In the genomic region with DNA sequence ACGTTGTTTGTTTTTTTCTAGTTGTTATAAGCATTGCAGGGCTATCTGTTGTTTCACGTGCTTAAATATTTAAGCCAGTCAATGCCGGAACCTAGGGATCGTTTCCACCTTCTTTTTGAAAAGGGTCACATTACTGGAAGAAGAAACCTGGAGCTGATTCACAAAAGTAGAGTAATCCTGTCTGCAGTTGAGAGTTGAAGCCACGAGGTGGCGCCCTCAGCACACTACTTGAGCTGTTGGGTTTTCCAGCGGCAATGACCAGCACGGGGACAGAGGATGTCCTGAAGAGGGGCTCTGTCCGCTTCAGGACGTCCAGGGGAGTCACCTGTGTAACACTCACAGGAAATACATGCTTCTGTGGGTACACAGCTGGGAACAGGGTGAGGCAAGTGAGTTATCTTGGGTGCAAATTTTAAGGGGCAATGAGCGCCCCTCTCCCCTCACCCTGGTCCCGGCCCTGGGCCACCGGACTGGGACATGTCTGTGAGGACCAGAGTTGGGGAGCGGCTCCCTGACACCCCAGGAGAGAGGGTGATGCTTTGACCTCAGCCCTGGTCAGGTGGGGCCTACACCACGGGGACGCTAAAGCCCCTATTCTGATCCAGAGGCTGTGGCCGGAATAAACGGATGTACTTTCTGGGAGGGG, we compare ENCODE assay signal across 8 cellular contexts. TPM values are rescaled to one million over a fixed set of nuclear protein-coding genes. Genes with fewer than 3 reads are reported as not detected.
DNase-seq lines count a peak whose midpoint lies in the region; ATAC-seq and TF ChIP-seq lines count a peak whose summit lies in the region.

No MANE protein-coding gene starts in this region.

- DNase-seq in SK-MEL-5 (ENCODE audit: low read depth, low spot score) (peak; percentile 70), adipocyte (ENCODE audit: low read depth) (peak; percentile 87), heart right ventricle (peak; percentile 73 to 75), prostate gland (ENCODE audit: low spot score) (peak; percentile 50)

- H3K9me3 ChIP-seq in DOHH2 (ENCODE audit: control insufficient read depth, insufficient read depth, low read length) (no peaks in the 10 kb centered on the region), adipocyte (ENCODE audit: control insufficient read depth, low read length) (no peaks in the 10 kb centered on the region), heart right ventricle (no peaks in the 10 kb centered on the region), prostate gland (no peaks in the 10 kb centered on the region)

- no peak for TF ChIP-seq POLR2A in prostate gland (IDR thresholded peaks at IDR 0.05)

- H3K9ac ChIP-seq in KMS-11 (no peak overlapping the region), adipocyte (ENCODE audit: low read length) (no peak overlapping the region)

- H3K4me2 ChIP-seq in DOHH2 (ENCODE audit: low read length) (0 out of 2 replicates have a peak overlapping the region, but pooled peaks have one; percentile 22), KMS-11 (peak overlapping the region; percentile 1; the same call in 1 of the 2 replicates)

- H3K27me3 ChIP-seq in DOHH2 (ENCODE audit: control insufficient read depth, low read length) (peaks cover 26% of the 10 kb centered on the region), KMS-11 (ENCODE audit: insufficient read depth, low read depth) (no peaks in the 10 kb centered on the region), adipocyte (replicated peaks; ENCODE audit: control insufficient read depth, insufficient read depth, low read length) (no peaks in the 10 kb centered on the region), heart right ventricle (peaks cover 0 to 7% (median 0%) of the 10 kb centered on the region in 7 donors), prostate gland (replicated peaks; ENCODE audit: insufficient read depth) (no peaks in the 10 kb centered on the region)

- no peak overlapping the region for H2AFZ ChIP-seq in KMS-11 (ENCODE audit: low read depth)

- 41 to 43% methylated on average over 18 of the region's 18 CpGs for WGBS in heart right ventricle, 2 donors
- WGBS in prostate gland = 42% methylated on average over 18 of the region's 18 CpGs

- no peaks in the 10 kb centered on the region for H3K36me3 ChIP-seq in DOHH2 (ENCODE audit: control insufficient read depth, low read length)
- no peaks in the 10 kb centered on the region for H3K36me3 ChIP-seq in KMS-11 (ENCODE audit: insufficient read depth)
- H3K36me3 ChIP-seq in adipocyte (ENCODE audit: control insufficient read depth, insufficient read depth, low read length, severe bottlenecking) = no peaks in the 10 kb centered on the region
- no peaks in the 10 kb centered on the region for H3K36me3 ChIP-seq in heart right ventricle
- H3K36me3 ChIP-seq in prostate gland = no peaks in the 10 kb centered on the region

- ATAC-seq in heart right ventricle = peak in 4 of 8 donors; percentile 34 to 54 (median 36)
- ATAC-seq in HG02970 (IDR thresholded peaks at IDR 0.05; ENCODE audit: low FRiP score, unreplicated experiment) = no peak
- ATAC-seq in GM21515 (IDR thresholded peaks at IDR 0.05; ENCODE audit: unreplicated experiment) = no peak

- intact Hi-C loops in heart right ventricle (cut with DNase I) = loop anchor here in 9 of 10 donors (2.0 to 10.0 kb wide), 15 partner anchors 51 to 860 kb away; a partner anchor contains a TSS
- intact Hi-C loops in prostate gland (cut with DNase I) = loop anchor here (5.0 kb wide), 2 partner anchors 454 to 859 kb away; no protein-coding TSS in a partner anchor

- H3K9me2 ChIP-seq in DOHH2 (replicated peaks; ENCODE audit: control insufficient read depth, low read length) = no peaks in the 10 kb centered on the region

- in situ Hi-C loops in SK-MEL-5 (cut with HindIII; ENCODE audit: low pct_unique_long_range_greater_than_20kb, low sequenced_read_pairs) = no loop called here

- H3K79me2 ChIP-seq in DOHH2 (ENCODE audit: control insufficient read depth, low read length) = no peaks in the 10 kb centered on the region
- H3K79me2 ChIP-seq in KMS-11 (ENCODE audit: insufficient read depth, low read depth) = no peaks in the 10 kb centered on the region

- H3K4me3 ChIP-seq in DOHH2 (ENCODE audit: low read length) = no peak overlapping the region
- H3K4me3 ChIP-seq in KMS-11 (IDR thresholded peaks at IDR 0.05; ENCODE audit: insufficient read depth, low read depth, low read length) = no peak overlapping the region
- no peak overlapping the region for H3K4me3 ChIP-seq in adipocyte (ENCODE audit: low read length)
- H3K4me3 ChIP-seq in heart right ventricle = no peak overlapping the region
- H3K4me3 ChIP-seq in prostate gland = no peak overlapping the region

- H3K27ac ChIP-seq in DOHH2 (ENCODE audit: low read depth, low read length) = no peak overlapping the region
- no peak overlapping the region for H3K27ac ChIP-seq in KMS-11
- no peak overlapping the region for H3K27ac ChIP-seq in heart right ventricle
- H3K27ac ChIP-seq in prostate gland = no peak overlapping the region

- H3K4me1 ChIP-seq in DOHH2 (ENCODE audit: control insufficient read depth, low read length) = peaks cover 34% of the 10 kb centered on the region
- peaks cover 20% of the 10 kb centered on the region for H3K4me1 ChIP-seq in KMS-11 (ENCODE audit: low read depth, poor library complexity, severe bottlenecking)
- H3K4me1 ChIP-seq in adipocyte (ENCODE audit: control insufficient read depth, insufficient read depth, low read length) = peaks cover 11% of the 10 kb centered on the region
- peaks cover 3 to 21% (median 13%) of the 10 kb centered on the region in 9 donors for H3K4me1 ChIP-seq in heart right ventricle
- H3K4me1 ChIP-seq in prostate gland (replicated peaks) = peaks cover 6% of the 10 kb centered on the region

- TF ChIP-seq CTCF in DOHH2 (IDR thresholded peaks at IDR 0.05; ENCODE audit: low read depth, low read length, poor library complexity, severe bottlenecking) = peak; percentile 92
- peak; percentile 92 for TF ChIP-seq CTCF in KMS-11 (conservative IDR thresholded peaks at IDR 0.05; ENCODE audit: low read depth, low read length)
- peak; percentile 79 to 96 (median 92) for TF ChIP-seq CTCF in heart right ventricle (IDR thresholded peaks at IDR 0.05)
- TF ChIP-seq CTCF in prostate gland (IDR thresholded peaks at IDR 0.05) = peak; percentile 48 to 82 (median 76)

- H4K20me1 ChIP-seq in DOHH2 (ENCODE audit: control insufficient read depth, insufficient read depth, low read depth, low read length) = no peaks in the 10 kb centered on the region
- H4K20me1 ChIP-seq in KMS-11 (ENCODE audit: insufficient read depth) = no peaks in the 10 kb centered on the region

- H3F3A ChIP-seq in DOHH2 (ENCODE audit: control insufficient read depth, insufficient read depth) = no peaks in the 10 kb centered on the region; the same call in 1 of the 2 replicates

RNA-seq across cellular contexts. Expression of a gene that starts 26.3 kb away (rescaled TPM):
- total RNA-seq in SK-MEL-5 (2014; rRNA removed; shearing (Covaris generic)) = not detected in 2 replicates
- not detected in 2 replicates for polyA plus RNA-seq in SK-MEL-5 (2015; cell fraction: cytosol; rRNA removed)
- not detected in 2 replicates for polyA plus RNA-seq in SK-MEL-5 (2015; cell fraction: nucleus; rRNA removed)
- total RNA-seq in heart right ventricle (1 to 10 TPM in 5 of 10 donors, under 1 TPM in 5; 0.66 to 7.4 (median 1.0) TPM), prostate gland (1 to 10 TPM in 1 of 2 donors, under 1 TPM in 1; 0.59 to 5.7 TPM)
- under 1 TPM; 0.59 to 0.83 TPM for polyA plus RNA-seq in heart right ventricle

RNA-seq across cellular contexts. Expression of a gene that starts 53.5 kb away (rescaled TPM):
- 0.24 TPM in 2 replicates for total RNA-seq in SK-MEL-5 (2014; rRNA removed; shearing (Covaris generic))
- 0.70 and 1.1 TPM in 2 replicates for polyA plus RNA-seq in SK-MEL-5 (2015; cell fraction: cytosol; rRNA removed)
- polyA plus RNA-seq in SK-MEL-5 (2015; cell fraction: nucleus; rRNA removed) = 0.88 and 2.8 TPM in 2 replicates
- total RNA-seq in heart right ventricle (1 to 10 TPM; 2.2 to 9.3 (median 3.0) TPM), prostate gland (1 to 10 TPM; 4.4 to 8.6 TPM)
- polyA plus RNA-seq in heart right ventricle = 1 to 10 TPM; 1.5 to 2.5 TPM
